ENCODE assay signal across 24 cellular contexts in genomic region chr1:229141271-229141670, GRCh38.
"Had no signal": no experiment of that assay in that cellular context is flagged by ENCODE, and none has a peak within 500 bp of the region (broad histone marks: within the 10 kb centered on the region; RNA-seq: fewer than 3 reads in every experiment).

No MANE protein-coding gene starts in this region.

- H3K9me3 Mint-ChIP-seq: dendritic cell treated with granulocyte-macrophage colony-stimulating factor and Interleukin-4, amounts not matched to agents 40 ng/mL and 50 ng/mL, for 4 days; effector memory CD8-positive, alpha-beta T cell; mesothelial cell of epicardium had no signal

- ATAC-seq: effector memory CD8-positive, alpha-beta T cell; esophagus mucosa; gastrocnemius medialis; heart right ventricle; left cardiac atrium; left lung; left ventricle myocardium superior; lower lobe of right lung had no signal

- H3K27ac Mint-ChIP-seq: dendritic cell treated with granulocyte-macrophage colony-stimulating factor and Interleukin-4, amounts not matched to agents 40 ng/mL and 50 ng/mL, for 4 days; effector memory CD8-positive, alpha-beta T cell; endodermal cell; immature natural killer cell; mesothelial cell of epicardium had no signal

- H3K27me3 Mint-ChIP-seq: effector memory CD8-positive, alpha-beta T cell had no signal

- H3K36me3 Mint-ChIP-seq: immature natural killer cell, mesothelial cell of epicardium had no signal

- H3K4me3 Mint-ChIP-seq: dendritic cell treated with granulocyte-macrophage colony-stimulating factor and Interleukin-4, amounts not matched to agents 40 ng/mL and 50 ng/mL, for 4 days; effector memory CD8-positive, alpha-beta T cell; endodermal cell; immature natural killer cell; mesothelial cell of epicardium had no signal

- H3K27me3 ChIP-seq: colonic mucosa, gastrocnemius medialis had no signal

- H3K4me1 Mint-ChIP-seq: immature natural killer cell had no signal

- H3K4me1 ChIP-seq: colonic mucosa, esophagus squamous epithelium, lower lobe of right lung had no signal

- H3K36me3 ChIP-seq: colonic mucosa, esophagus squamous epithelium, gastrocnemius medialis, heart right ventricle, left lung, lower lobe of right lung had no signal

- H3K27ac ChIP-seq: colonic mucosa, epithelial cell of prostate, esophagus squamous epithelium, gastrocnemius medialis, heart right ventricle, left lung, lower lobe of right lung had no signal

- DNase-seq: colonic mucosa; cortex of kidney; effector CD8-positive, alpha-beta T cell; effector memory CD8-positive, alpha-beta T cell; endodermal cell; erythroblast; esophagus squamous epithelium; foreskin fibroblast; foreskin melanocyte; gastrocnemius medialis; glutamatergic neuron; head of caudate nucleus; heart right ventricle; hypothalamus; immature natural killer cell; left cardiac atrium; left lung; left ventricle myocardium superior; lower lobe of right lung; mesenchymal stem cell had no signal

- H3K9me3 ChIP-seq: colonic mucosa, esophagus squamous epithelium, gastrocnemius medialis, heart right ventricle, left lung, lower lobe of right lung had no signal

- H3K4me3 ChIP-seq: colonic mucosa, esophagus squamous epithelium, gastrocnemius medialis, heart right ventricle, left lung, lower lobe of right lung had no signal
